18 cellular contexts compared by ENCODE assay signal in the genomic region with DNA sequence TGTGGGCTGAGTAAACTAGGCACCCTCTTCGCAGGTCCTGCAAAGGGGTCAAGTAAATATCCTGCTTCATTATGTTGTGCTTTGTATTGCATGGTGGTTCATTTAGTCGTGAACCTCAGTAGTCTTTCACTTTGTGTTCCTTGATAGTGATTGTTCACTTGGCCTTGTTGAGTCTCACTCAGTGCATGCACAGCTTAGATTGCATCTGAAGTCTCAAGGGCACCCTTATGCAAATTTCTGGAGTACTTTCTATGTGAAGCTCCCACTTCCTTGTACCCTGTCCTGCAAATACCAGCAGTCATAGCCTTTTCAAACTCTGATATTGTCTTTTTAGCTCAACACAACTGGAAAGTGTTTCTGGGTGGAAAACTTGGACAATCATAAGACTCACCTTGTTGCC.
DNase-seq lines count a peak whose midpoint lies in the region; ATAC-seq and TF ChIP-seq lines count a peak whose summit lies in the region.
"Had no signal": no experiment of that assay in that cellular context is flagged by ENCODE, and none has a peak within 500 bp of the region (broad histone marks: within the 10 kb centered on the region; RNA-seq: fewer than 3 reads in every experiment).

No MANE protein-coding gene starts in this region.

- H3K27me3 Mint-ChIP-seq in activated CD8-positive, alpha-beta T cell treated with anti-CD3 and anti-CD28 coated beads for 36 hours: no peaks in the 10 kb centered on the region

- no peak overlapping the region for H3K4me3 Mint-ChIP-seq in activated CD8-positive, alpha-beta T cell treated with anti-CD3 and anti-CD28 coated beads for 36 hours
- H3K4me3 Mint-ChIP-seq: activated T-helper 1 cell treated with anti-CD3 and anti-CD28 coated beads, Interleukin-12 subunit alpha, Interleukin-12 subunit beta, Interleukin-2, Interleukin-4 antibody, amounts not matched to agents 30 ng/mL and 10 ng/mL and 1 ng/mL, durations not matched to agents 14 hours and 24 hours and 36 hours had no signal

- H3K27ac Mint-ChIP-seq in activated CD8-positive, alpha-beta T cell treated with anti-CD3 and anti-CD28 coated beads for 36 hours: no peak overlapping the region
- H3K27ac Mint-ChIP-seq: activated T-helper 1 cell treated with anti-CD3 and anti-CD28 coated beads, Interleukin-12 subunit alpha, Interleukin-12 subunit beta, Interleukin-2, Interleukin-4 antibody, amounts not matched to agents 30 ng/mL and 10 ng/mL and 1 ng/mL, durations not matched to agents 14 hours and 24 hours and 36 hours had no signal

- no peak for DNase-seq in foreskin keratinocyte
- DNase-seq in stimulated activated CD4-positive, alpha-beta T cell treated with anti-CD3 and anti-CD28 coated beads, Interleukin-4, amount 100 ng/mL, for 4 hours: no peak
- DNase-seq in CD1c-positive myeloid dendritic cell (ENCODE audit: extremely low spot score): no peak
- DNase-seq in activated CD8-positive, alpha-beta T cell treated with anti-CD3 and anti-CD28 coated beads for 36 hours: no peak
- DNase-seq: activated CD4-positive, alpha-beta T cell treated with anti-CD3 and anti-CD28 coated beads, Interleukin-2, amount 50 U/mL, for 1 hour; GDM1; left ventricle myocardium inferior; NCI-H1436 treated with DMSO at 0.1 percent for 48 hours; posterior cingulate gyrus; stimulated activated CD4-positive, alpha-beta T cell treated with anti-CD3 and anti-CD28 coated beads, Interleukin-12 subunit alpha, Interleukin-12 subunit beta, amount 100 ng/mL, for 4 hours had no signal

- POLR2A ChIA-PET in activated CD8-positive, alpha-beta T cell treated with anti-CD3 and anti-CD28 coated beads for 36 hours (lab: Charles Lee): no interaction called here

- H3K27ac ChIP-seq in C4-2B (0 out of 2 replicates have a peak overlapping the region, but pooled peaks have one; percentile 6), foreskin keratinocyte (no peak overlapping the region)
- H3K27ac ChIP-seq: HL-60, KMS-11, left ventricle myocardium inferior, SJSA1 had no signal

- no peaks in the 10 kb centered on the region for H3K36me3 Mint-ChIP-seq in activated CD8-positive, alpha-beta T cell treated with anti-CD3 and anti-CD28 coated beads for 36 hours (ENCODE audit: low read depth)

- no peak for TF ChIP-seq CTCF in C4-2B (conservative IDR thresholded peaks at IDR 0.05)
- TF ChIP-seq CTCF in foreskin keratinocyte (conservative IDR thresholded peaks at IDR 0.05): no peak
- TF ChIP-seq CTCF in activated CD8-positive, alpha-beta T cell treated with anti-CD3 and anti-CD28 coated beads for 36 hours (IDR thresholded peaks at IDR 0.05): no peak

- intact Hi-C loops in activated CD8-positive, alpha-beta T cell treated with anti-CD3 and anti-CD28 coated beads for 36 hours (cut with micrococcal nuclease): no loop called here

- ATAC-seq in GM19023 (IDR thresholded peaks at IDR 0.05; ENCODE audit: unreplicated experiment): peak; percentile 93
- peak; percentile 88 for ATAC-seq in HG02870 (IDR thresholded peaks at IDR 0.05; ENCODE audit: unreplicated experiment)
- ATAC-seq in HG03571 (IDR thresholded peaks at IDR 0.05; ENCODE audit: unreplicated experiment): peak; percentile 76
- ATAC-seq in foreskin keratinocyte: no peak
- ATAC-seq in activated CD8-positive, alpha-beta T cell treated with anti-CD3 and anti-CD28 coated beads for 36 hours: no peak

- CTCF ChIA-PET in activated CD8-positive, alpha-beta T cell treated with anti-CD3 and anti-CD28 coated beads for 36 hours (lab: Charles Lee): no interaction called here

- no peaks in the 10 kb centered on the region for H3K4me1 Mint-ChIP-seq in activated CD8-positive, alpha-beta T cell treated with anti-CD3 and anti-CD28 coated beads for 36 hours (ENCODE audit: low read depth)

- no peaks in the 10 kb centered on the region for H3K27me3 ChIP-seq in foreskin keratinocyte
- H3K27me3 ChIP-seq: SJSA1 had no signal

- no peaks in the 10 kb centered on the region for H3K4me1 ChIP-seq in foreskin keratinocyte
- H3K4me1 ChIP-seq: left ventricle myocardium inferior had no signal

- no peaks in the 10 kb centered on the region for H3K9me3 Mint-ChIP-seq in activated CD8-positive, alpha-beta T cell treated with anti-CD3 and anti-CD28 coated beads for 36 hours
- H3K9me3 Mint-ChIP-seq: activated T-helper 1 cell treated with anti-CD3 and anti-CD28 coated beads, Interleukin-12 subunit alpha, Interleukin-12 subunit beta, Interleukin-2, Interleukin-4 antibody, amounts not matched to agents 30 ng/mL and 10 ng/mL and 1 ng/mL, durations not matched to agents 14 hours and 24 hours and 36 hours had no signal

Comparison
In these comparisons a context has a peak if more than half of its experiments do, and no peak if none do; other contexts are left out.
1. ATAC-seq: peak in GM19023 (single experiment), HG02870 (single experiment) and HG03571 (single experiment); none in foreskin keratinocyte (single experiment) and activated CD8-positive, alpha-beta T cell treated with anti-CD3 and anti-CD28 coated beads for 36 hours (single experiment).